ENCODE assay signal across 25 cellular contexts in the genomic region with DNA sequence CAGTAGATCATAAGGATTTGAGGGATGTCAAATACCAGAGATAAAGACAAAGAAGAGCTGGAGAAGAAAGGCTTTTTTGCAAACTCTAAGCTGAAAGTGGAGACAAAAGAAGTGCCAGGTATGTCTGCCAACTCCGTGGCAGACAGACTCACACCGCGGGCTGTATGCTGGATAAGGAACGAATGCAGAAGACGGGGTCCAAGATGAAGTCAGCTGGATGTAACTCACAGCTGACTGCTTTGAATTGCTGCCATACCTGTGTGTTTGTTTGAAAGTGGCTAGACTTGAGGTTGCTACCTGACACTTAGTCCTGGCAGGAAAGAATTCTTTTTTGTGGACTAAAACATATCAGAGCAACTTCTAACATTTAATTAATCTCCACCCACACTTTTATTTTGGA.
"Had no signal": no experiment of that assay in that cellular context is flagged by ENCODE, and none has a peak within 500 bp of the region (broad histone marks: within the 10 kb centered on the region; RNA-seq: fewer than 3 reads in every experiment).

No MANE protein-coding gene starts in this region.

- H3K9me3 Mint-ChIP-seq: activated CD4-positive, alpha-beta T cell treated with anti-CD3 and anti-CD28 coated beads, Interleukin-2, amount 10 ng/mL, durations not matched to agents 7 days and 5 days; activated CD8-positive, alpha-beta T cell treated with anti-CD3 and anti-CD28 coated beads for 36 hours; activated T-cell treated with anti-CD3 and anti-CD28 coated beads, Interleukin-2, amount 50 U/mL, for 4 hours; activated T-helper 17 cell treated with anti-CD3 and anti-CD28 coated beads, Interleukin-2, amount 50 U/mL, for 72 hours; memory B cell; natural killer cell had no signal

- H3K27ac Mint-ChIP-seq: activated CD4-positive, alpha-beta T cell treated with anti-CD3 and anti-CD28 coated beads, Interleukin-2, amount 10 ng/mL, durations not matched to agents 7 days and 5 days; activated CD8-positive, alpha-beta T cell treated with anti-CD3 and anti-CD28 coated beads for 36 hours; activated T-helper 17 cell treated with anti-CD3 and anti-CD28 coated beads, Interleukin-2, amount 50 U/mL, for 72 hours; memory B cell; natural killer cell; T-helper 17 cell had no signal

- H3K27me3 Mint-ChIP-seq: activated CD8-positive, alpha-beta T cell treated with anti-CD3 and anti-CD28 coated beads for 36 hours; activated T-helper 17 cell treated with anti-CD3 and anti-CD28 coated beads, Interleukin-2, amount 50 U/mL, for 72 hours; memory B cell; T-helper 17 cell had no signal

- ATAC-seq: activated CD8-positive, alpha-beta T cell treated with anti-CD3 and anti-CD28 coated beads for 36 hours; activated T-cell treated with anti-CD3 and anti-CD28 coated beads, Interleukin-2, amount 50 U/mL, for 4 hours; activated T-helper 17 cell treated with anti-CD3 and anti-CD28 coated beads, Interleukin-2, amount 50 U/mL, for 72 hours; left colon; natural killer cell; right cardiac atrium; stimulated activated naive CD8-positive, alpha-beta T cell treated with anti-CD3 and anti-CD28 coated beads, Interleukin-15, Interleukin-2, amounts not matched to agents 100 U/mL and 50 U/mL, for 24 hours; T-helper 17 cell had no signal

- H3K36me3 Mint-ChIP-seq: memory B cell, natural killer cell had no signal

- H3K4me3 ChIP-seq: esophagus squamous epithelium, testis, uterus had no signal

- H3K4me1 Mint-ChIP-seq: activated T-helper 17 cell treated with anti-CD3 and anti-CD28 coated beads, Interleukin-2, amount 50 U/mL, for 72 hours; natural killer cell had no signal

- H3K27ac ChIP-seq: epithelial cell of prostate, esophagus squamous epithelium, testis, uterus, WERI-Rb-1 had no signal

- H3K9me3 ChIP-seq: esophagus squamous epithelium, testis, uterus had no signal

- H3K27me3 ChIP-seq: esophagus squamous epithelium, testis, uterus had no signal

- DNase-seq: activated CD4-positive, alpha-beta T cell treated with anti-CD3 and anti-CD28 coated beads, Interleukin-2, amount 10 ng/mL, durations not matched to agents 7 days and 5 days; activated CD4-positive, CD25-positive, alpha-beta regulatory T cell treated with anti-CD3 and anti-CD28 coated beads, Interleukin-2, amount 50 U/mL, for 72 hours; activated CD8-positive, alpha-beta T cell treated with anti-CD3 and anti-CD28 coated beads for 36 hours; activated gamma-delta T cell treated with Interleukin-2 at 50 U/mL for 16 hours; activated naive CD4-positive, alpha-beta T cell treated with anti-CD3 and anti-CD28 coated beads, Interleukin-2, amount 50 U/mL, for 16 hours; activated T-cell treated with anti-CD3 and anti-CD28 coated beads, Interleukin-2, amount 50 U/mL, for 4 hours; amniotic stem cell; dermis blood vessel endothelial cell; effector CD4-positive, alpha-beta T cell; esophagus squamous epithelium; foreskin melanocyte; islet precursor cell; left colon; natural killer cell; right cardiac atrium; stimulated activated CD4-positive, alpha-beta T cell treated with anti-CD3 and anti-CD28 coated beads, Interleukin-2, amount 100 ng/mL, for 48 hours; stimulated activated naive CD8-positive, alpha-beta T cell treated with anti-CD3 and anti-CD28 coated beads, Interleukin-15, Interleukin-2, amounts not matched to agents 100 U/mL and 50 U/mL, for 24 hours; T-helper 17 cell; T1000; testis; uterus; WERI-Rb-1 had no signal

- H3K4me1 ChIP-seq: testis, uterus had no signal

- H3K36me3 ChIP-seq: esophagus squamous epithelium, uterus, WERI-Rb-1 had no signal

- H3K4me3 Mint-ChIP-seq: activated CD4-positive, alpha-beta T cell treated with anti-CD3 and anti-CD28 coated beads, Interleukin-2, amount 10 ng/mL, durations not matched to agents 7 days and 5 days; activated CD8-positive, alpha-beta T cell treated with anti-CD3 and anti-CD28 coated beads for 36 hours; activated T-cell treated with anti-CD3 and anti-CD28 coated beads, Interleukin-2, amount 50 U/mL, for 4 hours; activated T-helper 17 cell treated with anti-CD3 and anti-CD28 coated beads, Interleukin-2, amount 50 U/mL, for 72 hours; memory B cell; natural killer cell; T-helper 17 cell had no signal
